ENCODE assay signal across 16 cellular contexts in the genomic region with DNA sequence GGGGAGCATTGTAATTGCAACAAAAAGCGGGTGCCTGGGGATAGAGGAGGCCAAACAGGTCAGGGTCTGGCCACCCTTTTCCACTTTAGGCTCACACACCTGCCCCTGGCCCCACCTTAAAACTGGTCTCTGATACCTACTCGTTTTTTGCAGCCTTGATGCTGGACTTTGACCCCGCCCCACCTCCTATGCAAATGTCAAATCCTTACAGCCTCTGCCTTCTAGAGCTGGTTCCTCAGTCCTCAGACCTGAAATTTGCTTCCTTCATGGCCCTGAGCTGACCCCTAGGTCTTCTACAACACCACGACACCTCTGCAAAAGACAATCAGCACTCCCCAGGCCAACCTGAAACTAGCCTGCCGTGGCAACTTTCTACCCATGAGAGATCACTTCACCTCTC. TPM values are rescaled to one million over a fixed set of nuclear protein-coding genes. Genes with fewer than 3 reads are reported as not detected.
"Had no signal": no experiment of that assay in that cellular context is flagged by ENCODE, and none has a peak within 500 bp of the region (broad histone marks: within the 10 kb centered on the region; RNA-seq: fewer than 3 reads in every experiment).

No MANE protein-coding gene starts in this region.

- H3K4me1 Mint-ChIP-seq: activated B cell treated with CpG ODN at 0.5 μM for 24 hours; activated CD4-positive, alpha-beta T cell treated with anti-CD3 and anti-CD28 coated beads, Interleukin-2, amount 10 ng/mL, durations not matched to agents 24 days and 14 days; activated naive CD4-positive, alpha-beta T cell treated with anti-CD3 and anti-CD28 coated beads, Interleukin-2, amount 50 U/mL, for 24 hours; central memory CD8-positive, alpha-beta T cell had no signal

- DNase-seq: activated B cell treated with CpG ODN at 0.5 μM for 24 hours; activated CD4-positive, alpha-beta T cell treated with anti-CD3 and anti-CD28 coated beads, Interleukin-2, amount 10 ng/mL, durations not matched to agents 24 days and 14 days; effector memory CD8-positive, alpha-beta T cell; stimulated activated CD4-positive, alpha-beta T cell treated with anti-CD3 and anti-CD28 coated beads, Interleukin-2, amount 100 ng/mL, for 48 hours; stimulated activated naive CD4-positive, alpha-beta T cell treated with Interleukin-2 at 50 U/mL for 16 hours had no signal

- H3K9me3 Mint-ChIP-seq: activated B cell treated with CpG ODN at 0.5 μM for 24 hours; activated CD4-positive, alpha-beta T cell treated with anti-CD3 and anti-CD28 coated beads, Interleukin-2, amount 10 ng/mL, durations not matched to agents 24 days and 14 days; activated naive CD4-positive, alpha-beta T cell treated with anti-CD3 and anti-CD28 coated beads, Interleukin-2, amount 50 U/mL, for 24 hours; central memory CD8-positive, alpha-beta T cell; dendritic cell treated with granulocyte-macrophage colony-stimulating factor and Interleukin-4, amounts not matched to agents 40 ng/mL and 50 ng/mL, for 4 days; effector memory CD8-positive, alpha-beta T cell; natural killer cell treated with Interleukin-12 subunit alpha and Interleukin-12 subunit beta and Interleukin-15 and Interleukin-18, amount 100 ng/mL, for 72 hours; T-helper 1 cell treated with Interleukin-12 subunit alpha and Interleukin-12 subunit beta and Interleukin-4 antibody, amounts not matched to agents 30 μg/mL and 1 μg/mL, for 36 hours had no signal

- H3K9me3 ChIP-seq: suprapubic skin had no signal

- H3K4me1 ChIP-seq: suprapubic skin had no signal

- H3K4me3 ChIP-seq: suprapubic skin had no signal

- ATAC-seq: effector memory CD8-positive, alpha-beta T cell; natural killer cell treated with Interleukin-12 subunit alpha and Interleukin-12 subunit beta and Interleukin-15 and Interleukin-18, amount 100 ng/mL, for 72 hours had no signal

- H3K36me3 ChIP-seq: suprapubic skin had no signal

- H3K27me3 ChIP-seq: suprapubic skin had no signal

- H3K4me3 Mint-ChIP-seq: activated B cell treated with CpG ODN at 0.5 μM for 24 hours; activated CD4-positive, alpha-beta T cell treated with anti-CD3 and anti-CD28 coated beads, Interleukin-2, amount 10 ng/mL, durations not matched to agents 24 days and 14 days; activated naive CD4-positive, alpha-beta T cell treated with anti-CD3 and anti-CD28 coated beads, Interleukin-2, amount 50 U/mL, for 24 hours; central memory CD8-positive, alpha-beta T cell; dendritic cell treated with granulocyte-macrophage colony-stimulating factor and Interleukin-4, amounts not matched to agents 40 ng/mL and 50 ng/mL, for 4 days; effector memory CD8-positive, alpha-beta T cell; natural killer cell treated with Interleukin-12 subunit alpha and Interleukin-12 subunit beta and Interleukin-15 and Interleukin-18, amount 100 ng/mL, for 72 hours; T-helper 1 cell treated with Interleukin-12 subunit alpha and Interleukin-12 subunit beta and Interleukin-4 antibody, amounts not matched to agents 30 μg/mL and 1 μg/mL, for 36 hours had no signal

- H3K27ac Mint-ChIP-seq: activated B cell treated with CpG ODN at 0.5 μM for 24 hours; activated CD4-positive, alpha-beta T cell treated with anti-CD3 and anti-CD28 coated beads, Interleukin-2, amount 10 ng/mL, durations not matched to agents 24 days and 14 days; activated naive CD4-positive, alpha-beta T cell treated with anti-CD3 and anti-CD28 coated beads, Interleukin-2, amount 50 U/mL, for 24 hours; dendritic cell treated with granulocyte-macrophage colony-stimulating factor and Interleukin-4, amounts not matched to agents 40 ng/mL and 50 ng/mL, for 4 days; effector memory CD8-positive, alpha-beta T cell; natural killer cell treated with Interleukin-12 subunit alpha and Interleukin-12 subunit beta and Interleukin-15 and Interleukin-18, amount 100 ng/mL, for 72 hours; T-helper 1 cell treated with Interleukin-12 subunit alpha and Interleukin-12 subunit beta and Interleukin-4 antibody, amounts not matched to agents 30 μg/mL and 1 μg/mL, for 36 hours had no signal

- H3K27me3 Mint-ChIP-seq: activated B cell treated with CpG ODN at 0.5 μM for 24 hours; activated CD4-positive, alpha-beta T cell treated with anti-CD3 and anti-CD28 coated beads, Interleukin-2, amount 10 ng/mL, durations not matched to agents 24 days and 14 days; dendritic cell treated with granulocyte-macrophage colony-stimulating factor and Interleukin-4, amounts not matched to agents 40 ng/mL and 50 ng/mL, for 4 days had no signal

- H3K36me3 Mint-ChIP-seq: activated naive CD4-positive, alpha-beta T cell treated with anti-CD3 and anti-CD28 coated beads, Interleukin-2, amount 50 U/mL, for 24 hours; natural killer cell treated with Interleukin-12 subunit alpha and Interleukin-12 subunit beta and Interleukin-15 and Interleukin-18, amount 100 ng/mL, for 72 hours had no signal

- H3K27ac ChIP-seq: suprapubic skin had no signal

RNA-seq across cellular contexts. Expression of a gene that starts 37.7 kb away (rescaled TPM):
- total RNA-seq: activated B cell treated with CpG ODN at 0.5 μM for 24 hours; activated CD4-positive, alpha-beta T cell treated with anti-CD3 and anti-CD28 coated beads, Interleukin-2, amount 10 ng/mL, durations not matched to agents 24 days and 14 days; epithelial cell of proximal tubule; glomerular endothelial cell; lung microvascular endothelial cell; natural killer cell treated with Interleukin-12 subunit alpha and Interleukin-12 subunit beta and Interleukin-15 and Interleukin-18, amount 100 ng/mL, for 72 hours; osteoblast; suprapubic skin; urinary bladder had no signal
- polyA plus RNA-seq: urinary bladder had no signal
